Comparison of ENCODE assay signal across 15 cellular contexts in genomic region chr5:149687789-149688188, GRCh38.
"Had no signal": no experiment of that assay in that cellular context is flagged by ENCODE, and none has a peak within 500 bp of the region (broad histone marks: within the 10 kb centered on the region; RNA-seq: fewer than 3 reads in every experiment).

No MANE protein-coding gene starts in this region.

- DNase-seq: activated CD4-positive, alpha-beta T cell treated with anti-CD3 and anti-CD28 coated beads, Interleukin-2, amount 10 ng/mL, durations not matched to agents 7 days and 5 days; activated naive CD4-positive, alpha-beta T cell; activated T-cell treated with anti-CD3 and anti-CD28 coated beads for 4 hours; aorta; cerebellar nuclear complex; naive B cell; psoas muscle; sigmoid colon; stimulated activated CD4-positive, alpha-beta T cell treated with anti-CD3 and anti-CD28 coated beads, Interleukin-1b, Interleukin-23, amount 100 ng/mL, for 48 hours; stomach; testis had no signal

- H3K27ac ChIP-seq: breast epithelium, epithelial cell of prostate, neural progenitor cell, psoas muscle, sigmoid colon, stomach, testis had no signal

- H3K27me3 ChIP-seq: breast epithelium, sigmoid colon, stomach, testis had no signal

- H3K4me2 ChIP-seq: neural progenitor cell had no signal

- FAIRE-seq: frontal cortex had no signal

- H3K9me3 Mint-ChIP-seq: activated CD4-positive, alpha-beta T cell treated with anti-CD3 and anti-CD28 coated beads, Interleukin-2, amount 10 ng/mL, durations not matched to agents 7 days and 5 days; neural progenitor cell had no signal

- H3K9me3 ChIP-seq: breast epithelium, psoas muscle, sigmoid colon, stomach, testis had no signal

- H3K4me1 Mint-ChIP-seq: activated CD4-positive, alpha-beta T cell treated with anti-CD3 and anti-CD28 coated beads, Interleukin-2, amount 10 ng/mL, durations not matched to agents 7 days and 5 days; neural progenitor cell had no signal

- H3K4me1 ChIP-seq: breast epithelium, neural progenitor cell, psoas muscle, sigmoid colon, testis had no signal

- H3K4me3 Mint-ChIP-seq: activated CD4-positive, alpha-beta T cell treated with anti-CD3 and anti-CD28 coated beads, Interleukin-2, amount 10 ng/mL, durations not matched to agents 7 days and 5 days; naive B cell; neural progenitor cell had no signal

- ATAC-seq: psoas muscle had no signal

- H3K36me3 Mint-ChIP-seq: neural progenitor cell had no signal

- H3K27ac Mint-ChIP-seq: activated CD4-positive, alpha-beta T cell treated with anti-CD3 and anti-CD28 coated beads, Interleukin-2, amount 10 ng/mL, durations not matched to agents 7 days and 5 days; neural progenitor cell had no signal

- H3K4me3 ChIP-seq: breast epithelium, neural progenitor cell, psoas muscle, sigmoid colon, stomach, testis had no signal

- H2AFZ ChIP-seq: neural progenitor cell had no signal

- H3K9ac ChIP-seq: neural progenitor cell had no signal

- H3K36me3 ChIP-seq: breast epithelium, neural progenitor cell, sigmoid colon, stomach had no signal
